Comparison of ENCODE assay signal across 8 cellular contexts in the genomic region with DNA sequence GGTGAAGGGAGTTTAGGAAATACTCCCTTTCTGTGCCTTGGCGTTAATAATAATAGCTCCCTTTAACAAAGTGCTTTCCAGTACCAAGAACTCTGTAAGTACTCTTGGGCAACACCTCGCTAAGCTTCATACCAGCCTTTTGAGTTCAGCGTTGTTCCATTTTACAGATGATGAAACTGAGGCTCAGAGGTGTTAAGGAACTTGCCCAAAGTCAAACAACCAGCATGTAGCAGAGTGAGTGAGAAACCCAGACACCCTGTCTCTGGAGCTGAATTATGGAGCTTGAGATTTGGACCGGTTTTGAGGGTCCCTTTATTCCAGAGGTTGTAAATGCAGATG. TPM values are rescaled to one million over a fixed set of nuclear protein-coding genes. Genes with fewer than 3 reads are reported as not detected.
DNase-seq lines count a peak whose midpoint lies in the region; ATAC-seq lines count a peak whose summit lies in the region.

No MANE protein-coding gene starts in this region.

- no peaks in the 10 kb centered on the region for H3K9me3 ChIP-seq in iPS-20b (ENCODE audit: insufficient read depth, low read depth, low read length)

- H3K36me3 Mint-ChIP-seq in activated T-helper 1 cell treated with anti-CD3 and anti-CD28 coated beads, Interleukin-12 subunit alpha, Interleukin-12 subunit beta, Interleukin-2, Interleukin-4 antibody, amounts not matched to agents 30 ng/mL and 10 ng/mL and 1 ng/mL, durations not matched to agents 14 hours and 24 hours and 36 hours (ENCODE audit: low read depth), result peaks cover 11% of the 10 kb centered on the region

- peak overlapping the region; percentile 75 for H3K27ac ChIP-seq in iPS-20b (ENCODE audit: low read length)

- H3K9me3 Mint-ChIP-seq in activated T-helper 1 cell treated with anti-CD3 and anti-CD28 coated beads, Interleukin-12 subunit alpha, Interleukin-12 subunit beta, Interleukin-2, Interleukin-4 antibody, amounts not matched to agents 30 ng/mL and 10 ng/mL and 1 ng/mL, durations not matched to agents 14 hours and 24 hours and 36 hours, result no peaks in the 10 kb centered on the region
- no peaks in the 10 kb centered on the region for H3K9me3 Mint-ChIP-seq in stimulated activated naive CD8-positive, alpha-beta T cell treated with anti-CD3 and anti-CD28 coated beads, Interleukin-15, amount 100 ng/mL, for 72 hours

- H3K4me1 ChIP-seq in iPS-20b (ENCODE audit: insufficient read depth, low read length), result 0 out of 2 replicates have a peak, but pooled peaks cover 3% of the 10 kb centered on the region

- peak overlapping the region; percentile 100 for H3K4me3 ChIP-seq in iPS-20b (ENCODE audit: low read length)

- peak overlapping the region; percentile 90 for H3K27ac Mint-ChIP-seq in activated T-helper 1 cell treated with anti-CD3 and anti-CD28 coated beads, Interleukin-12 subunit alpha, Interleukin-12 subunit beta, Interleukin-2, Interleukin-4 antibody, amounts not matched to agents 30 ng/mL and 10 ng/mL and 1 ng/mL, durations not matched to agents 14 hours and 24 hours and 36 hours
- peak overlapping the region; percentile 99 to 100 for H3K27ac Mint-ChIP-seq in stimulated activated naive CD8-positive, alpha-beta T cell treated with anti-CD3 and anti-CD28 coated beads, Interleukin-15, amount 100 ng/mL, for 72 hours

- peaks cover 41% of the 10 kb centered on the region for H3K4me1 Mint-ChIP-seq in activated T-helper 1 cell treated with anti-CD3 and anti-CD28 coated beads, Interleukin-12 subunit alpha, Interleukin-12 subunit beta, Interleukin-2, Interleukin-4 antibody, amounts not matched to agents 30 ng/mL and 10 ng/mL and 1 ng/mL, durations not matched to agents 14 hours and 24 hours and 36 hours (ENCODE audit: low read depth)
- H3K4me1 Mint-ChIP-seq in stimulated activated naive CD8-positive, alpha-beta T cell treated with anti-CD3 and anti-CD28 coated beads, Interleukin-15, amount 100 ng/mL, for 72 hours, result peaks cover 42% of the 10 kb centered on the region

- no peak for ATAC-seq in stimulated activated naive CD8-positive, alpha-beta T cell treated with anti-CD3 and anti-CD28 coated beads, Interleukin-15, amount 100 ng/mL, for 72 hours
- no peak for ATAC-seq in HG03039 (IDR thresholded peaks at IDR 0.05; ENCODE audit: unreplicated experiment)
- ATAC-seq in HG03025 (IDR thresholded peaks at IDR 0.05; ENCODE audit: low FRiP score, unreplicated experiment), result no peak

- H3K36me3 ChIP-seq in iPS-20b (ENCODE audit: insufficient read depth, low read depth, low read length), result peaks cover 17% of the 10 kb centered on the region

- DNase-seq in DMS 273 (lab: John Stamatoyannopoulos, UW; ENCODE audit: unreplicated experiment) (peak; percentile 34), DMS 273 treated with DMSO at 0.1 percent for 48 hours (lab: John Stamatoyannopoulos, UW) (no peak), NCI-H2029 (lab: John Stamatoyannopoulos, UW) (no peak)
- DNase-seq in activated T-helper 1 cell treated with anti-CD3 and anti-CD28 coated beads, Interleukin-12 subunit alpha, Interleukin-12 subunit beta, Interleukin-2, Interleukin-4 antibody, amounts not matched to agents 30 ng/mL and 10 ng/mL and 1 ng/mL, durations not matched to agents 14 hours and 24 hours and 36 hours (ENCODE audit: low spot score), result no peak
- DNase-seq in stimulated activated naive CD8-positive, alpha-beta T cell treated with anti-CD3 and anti-CD28 coated beads, Interleukin-15, amount 100 ng/mL, for 72 hours, result no peak

- intact Hi-C loops in activated T-helper 1 cell treated with anti-CD3 and anti-CD28 coated beads, Interleukin-12 subunit alpha, Interleukin-12 subunit beta, Interleukin-2, Interleukin-4 antibody, amounts not matched to agents 30 ng/mL and 10 ng/mL and 1 ng/mL, durations not matched to agents 14 hours and 24 hours and 36 hours (cut with micrococcal nuclease), result loop anchor here (2.0 kb wide), 1 partner anchor 28 kb away; no protein-coding TSS in a partner anchor

- no peaks in the 10 kb centered on the region for H3K27me3 Mint-ChIP-seq in activated T-helper 1 cell treated with anti-CD3 and anti-CD28 coated beads, Interleukin-12 subunit alpha, Interleukin-12 subunit beta, Interleukin-2, Interleukin-4 antibody, amounts not matched to agents 30 ng/mL and 10 ng/mL and 1 ng/mL, durations not matched to agents 14 hours and 24 hours and 36 hours (ENCODE audit: insufficient read depth)
- H3K27me3 Mint-ChIP-seq in stimulated activated naive CD8-positive, alpha-beta T cell treated with anti-CD3 and anti-CD28 coated beads, Interleukin-15, amount 100 ng/mL, for 72 hours, result no peaks in the 10 kb centered on the region

- H3K4me3 Mint-ChIP-seq in activated T-helper 1 cell treated with anti-CD3 and anti-CD28 coated beads, Interleukin-12 subunit alpha, Interleukin-12 subunit beta, Interleukin-2, Interleukin-4 antibody, amounts not matched to agents 30 ng/mL and 10 ng/mL and 1 ng/mL, durations not matched to agents 14 hours and 24 hours and 36 hours, result peak overlapping the region; percentile 99
- peak overlapping the region; percentile 95 to 98 for H3K4me3 Mint-ChIP-seq in stimulated activated naive CD8-positive, alpha-beta T cell treated with anti-CD3 and anti-CD28 coated beads, Interleukin-15, amount 100 ng/mL, for 72 hours

- H3K9ac ChIP-seq in iPS-20b (ENCODE audit: low read depth, low read length), result peak overlapping the region; percentile 97; the same call in 1 of the 2 replicates

- H3K27me3 ChIP-seq in iPS-20b (ENCODE audit: insufficient read depth, low read length), result no peaks in the 10 kb centered on the region

RNA-seq across cellular contexts. Expression of a gene that starts 0.6 kb away (rescaled TPM):
- total RNA-seq in activated T-helper 1 cell treated with anti-CD3 and anti-CD28 coated beads, Interleukin-12 subunit alpha, Interleukin-12 subunit beta, Interleukin-2, Interleukin-4 antibody, amounts not matched to agents 30 ng/mL and 10 ng/mL and 1 ng/mL, durations not matched to agents 14 hours and 24 hours and 36 hours, result 12.4 and 17.6 TPM in 2 replicates

RNA-seq across cellular contexts. Expression of a gene that starts 0.8 kb away (rescaled TPM):
- 66.5 and 69.9 TPM in 2 replicates for total RNA-seq in activated T-helper 1 cell treated with anti-CD3 and anti-CD28 coated beads, Interleukin-12 subunit alpha, Interleukin-12 subunit beta, Interleukin-2, Interleukin-4 antibody, amounts not matched to agents 30 ng/mL and 10 ng/mL and 1 ng/mL, durations not matched to agents 14 hours and 24 hours and 36 hours
